8 cellular contexts compared by ENCODE assay signal in the genomic region with DNA sequence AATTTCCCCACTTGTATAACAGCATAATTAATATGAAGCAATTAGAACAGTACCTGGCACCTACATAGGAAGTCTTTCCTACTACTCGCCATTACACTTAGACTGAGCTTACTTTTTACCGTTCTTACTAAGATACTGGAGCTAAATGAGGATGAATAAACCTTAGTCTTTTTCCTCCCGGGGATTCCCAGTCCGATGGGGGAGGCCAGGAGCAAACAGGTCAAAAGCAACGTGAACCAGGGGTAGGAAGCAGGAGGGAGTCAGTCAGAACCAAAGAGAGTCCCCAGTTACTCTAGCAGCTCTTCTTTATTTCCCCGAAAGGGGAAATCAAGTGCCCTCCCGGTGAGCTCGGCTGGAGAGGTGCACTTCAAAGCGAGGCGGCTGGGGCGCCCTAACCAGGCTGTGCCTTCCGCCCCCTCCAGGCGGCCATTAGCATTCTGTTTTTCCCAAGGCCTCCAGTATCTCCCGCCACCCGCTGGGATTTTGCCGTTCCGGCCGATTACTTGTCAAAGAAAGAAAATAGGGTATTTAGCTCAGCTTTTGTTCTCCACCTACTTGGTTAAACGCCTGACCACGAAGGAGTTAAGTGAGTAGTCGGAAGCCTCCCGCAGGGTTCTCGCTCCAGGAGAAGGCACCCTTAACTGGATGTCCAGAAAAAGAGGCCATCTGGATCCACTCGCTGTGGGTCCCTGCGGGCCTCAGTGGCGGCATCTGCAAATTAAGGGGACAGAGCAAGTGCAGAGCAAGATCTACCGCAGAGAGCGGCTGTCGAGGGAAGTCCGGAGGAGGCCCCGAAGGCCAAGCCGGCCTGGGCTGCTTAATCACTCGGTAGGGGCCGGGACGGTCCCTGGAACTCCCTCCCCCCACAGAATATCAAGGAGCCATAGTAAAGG. TPM values are rescaled to one million over a fixed set of nuclear protein-coding genes. Genes with fewer than 3 reads are reported as not detected.
DNase-seq lines count a peak whose midpoint lies in the region; ATAC-seq, FAIRE-seq and TF ChIP-seq lines count a peak whose summit lies in the region.

No MANE protein-coding gene starts in this region.

- intact Hi-C loops in mucosa of descending colon (cut with DNase I, micrococcal nuclease): no loop called here

- H3K9me3 ChIP-seq in duodenal mucosa (ENCODE audit: control insufficient read depth in 1 of 2, low read length in 2 of 2): no peaks in the 10 kb centered on the region
- no peaks in the 10 kb centered on the region for H3K9me3 ChIP-seq in parathyroid adenoma (ENCODE audit: control insufficient read depth, low read length)
- no peaks in the 10 kb centered on the region for H3K9me3 ChIP-seq in mucosa of descending colon

- peak overlapping the region; percentile 16 to 43 for H3K4me3 ChIP-seq in duodenal mucosa (ENCODE audit: low read depth in 1 of 2, low read length in 2 of 2)
- no peak overlapping the region for H3K4me3 ChIP-seq in parathyroid adenoma (ENCODE audit: low read depth, low read length)
- H3K4me3 ChIP-seq in mucosa of descending colon: no peak overlapping the region

- peaks cover 0 to 17% of the 10 kb centered on the region in 2 donors for H3K4me1 ChIP-seq in duodenal mucosa (ENCODE audit: control insufficient read depth in 1 of 2, insufficient read depth in 2 of 2, low read length in 2 of 2)
- no peaks in the 10 kb centered on the region for H3K4me1 ChIP-seq in parathyroid adenoma
- no peaks in the 10 kb centered on the region for H3K4me1 ChIP-seq in mucosa of descending colon (ENCODE audit: low read depth)

- no peak for TF ChIP-seq CTCF in parathyroid adenoma (IDR thresholded peaks at IDR 0.05)
- TF ChIP-seq CTCF in mucosa of descending colon (IDR thresholded peaks at IDR 0.05): no peak

- H3K9ac ChIP-seq in duodenal mucosa (ENCODE audit: low read depth in 1 of 2, low read length in 2 of 2): no peak overlapping the region
- no peak overlapping the region for H3K9ac ChIP-seq in parathyroid adenoma

- H3K27ac ChIP-seq in duodenal mucosa (ENCODE audit: low read depth, low read length) (no peak overlapping the region), parathyroid adenoma (no peak overlapping the region)

- peak overlapping the region; percentile 15 for H3K4me2 ChIP-seq in parathyroid adenoma (ENCODE audit: low read length)

- H3K36me3 ChIP-seq in duodenal mucosa (ENCODE audit: control insufficient read depth in 1 of 2, insufficient read depth in 2 of 2, low read length in 2 of 2) (no peaks in the 10 kb centered on the region), parathyroid adenoma (ENCODE audit: control insufficient read depth, insufficient read depth, low read length) (no peaks in the 10 kb centered on the region), mucosa of descending colon (ENCODE audit: low read depth) (no peaks in the 10 kb centered on the region)

- no peaks in the 10 kb centered on the region for H3K79me2 ChIP-seq in parathyroid adenoma

- FAIRE-seq in frontal cortex (lab: Jason Lieb, UNC): no peak

- H3K27me3 ChIP-seq in duodenal mucosa (ENCODE audit: control insufficient read depth in 1 of 2, insufficient read depth in 2 of 2, low read length in 2 of 2): peaks cover 80 to 86% of the 10 kb centered on the region in 2 donors
- peaks cover 6% of the 10 kb centered on the region for H3K27me3 ChIP-seq in parathyroid adenoma (ENCODE audit: control insufficient read depth, insufficient read depth, low read length)

- peak overlapping the region; percentile 7 for H2AFZ ChIP-seq in parathyroid adenoma

- DNase-seq in NCI-H748 (lab: John Stamatoyannopoulos, UW; ENCODE audit: unreplicated experiment) (peak; percentile 38), NCI-H748 treated with DMSO at 0.1 percent for 48 hours (lab: John Stamatoyannopoulos, UW) (no peak), frontal cortex (ENCODE audit: low spot score in 2 of 2) (no peak), mucosa of descending colon (no peak)
- no peak for DNase-seq in stimulated activated CD4-positive, alpha-beta T cell treated with anti-CD3 and anti-CD28 coated beads, Interleukin-2, amount 100 ng/mL, for 48 hours

- peak; percentile 5; the same call in 1 of the 2 replicates for TF ChIP-seq RAD21 in Ishikawa (IDR thresholded peaks at IDR 0.05; ENCODE audit: low read depth)

- no peak for TF ChIP-seq EP300 in Ishikawa (IDR thresholded peaks at IDR 0.05; ENCODE audit: borderline replicate concordance)

- no peak for ATAC-seq in mucosa of descending colon

TF ChIP-seq in Ishikawa, 13 proteins besides CTCF, POLR2A, EP300 and RAD21:
- TF ChIP-seq TAF1 (IDR thresholded peaks at IDR 0.05; ENCODE audit: low read depth) (no peak), ZBTB7A (IDR thresholded peaks at IDR 0.05; ENCODE audit: low read depth) (no peak), CEBPB (IDR thresholded peaks at IDR 0.05) (no peak), YY1 (IDR thresholded peaks at IDR 0.05; ENCODE audit: low read depth) (peak; percentile 57), EGR1 (IDR thresholded peaks at IDR 0.05) (no peak), TCF12 (IDR thresholded peaks at IDR 0.05; ENCODE audit: low read depth) (0 out of 2 replicates have a peak, but pooled peaks have one; percentile 29), NFIC (IDR thresholded peaks at IDR 0.05) (no peak)
- TF ChIP-seq, protein P1, sequence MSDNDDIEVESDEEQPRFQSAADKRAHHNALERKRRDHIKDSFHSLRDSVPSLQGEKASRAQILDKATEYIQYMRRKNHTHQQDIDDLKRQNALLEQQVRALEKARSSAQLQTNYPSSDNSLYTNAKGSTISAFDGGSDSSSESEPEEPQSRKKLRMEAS (IDR thresholded peaks at IDR 0.05): no peak
- TF ChIP-seq, protein P2, sequence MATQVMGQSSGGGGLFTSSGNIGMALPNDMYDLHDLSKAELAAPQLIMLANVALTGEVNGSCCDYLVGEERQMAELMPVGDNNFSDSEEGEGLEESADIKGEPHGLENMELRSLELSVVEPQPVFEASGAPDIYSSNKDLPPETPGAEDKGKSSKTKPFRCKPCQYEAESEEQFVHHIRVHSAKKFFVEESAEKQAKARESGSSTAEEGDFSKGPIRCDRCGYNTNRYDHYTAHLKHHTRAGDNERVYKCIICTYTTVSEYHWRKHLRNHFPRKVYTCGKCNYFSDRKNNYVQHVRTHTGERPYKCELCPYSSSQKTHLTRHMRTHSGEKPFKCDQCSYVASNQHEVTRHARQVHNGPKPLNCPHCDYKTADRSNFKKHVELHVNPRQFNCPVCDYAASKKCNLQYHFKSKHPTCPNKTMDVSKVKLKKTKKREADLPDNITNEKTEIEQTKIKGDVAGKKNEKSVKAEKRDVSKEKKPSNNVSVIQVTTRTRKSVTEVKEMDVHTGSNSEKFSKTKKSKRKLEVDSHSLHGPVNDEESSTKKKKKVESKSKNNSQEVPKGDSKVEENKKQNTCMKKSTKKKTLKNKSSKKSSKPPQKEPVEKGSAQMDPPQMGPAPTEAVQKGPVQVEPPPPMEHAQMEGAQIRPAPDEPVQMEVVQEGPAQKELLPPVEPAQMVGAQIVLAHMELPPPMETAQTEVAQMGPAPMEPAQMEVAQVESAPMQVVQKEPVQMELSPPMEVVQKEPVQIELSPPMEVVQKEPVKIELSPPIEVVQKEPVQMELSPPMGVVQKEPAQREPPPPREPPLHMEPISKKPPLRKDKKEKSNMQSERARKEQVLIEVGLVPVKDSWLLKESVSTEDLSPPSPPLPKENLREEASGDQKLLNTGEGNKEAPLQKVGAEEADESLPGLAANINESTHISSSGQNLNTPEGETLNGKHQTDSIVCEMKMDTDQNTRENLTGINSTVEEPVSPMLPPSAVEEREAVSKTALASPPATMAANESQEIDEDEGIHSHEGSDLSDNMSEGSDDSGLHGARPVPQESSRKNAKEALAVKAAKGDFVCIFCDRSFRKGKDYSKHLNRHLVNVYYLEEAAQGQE (IDR thresholded peaks at IDR 0.05; ENCODE audit: low read depth): no peak
- TF ChIP-seq, protein P3, sequence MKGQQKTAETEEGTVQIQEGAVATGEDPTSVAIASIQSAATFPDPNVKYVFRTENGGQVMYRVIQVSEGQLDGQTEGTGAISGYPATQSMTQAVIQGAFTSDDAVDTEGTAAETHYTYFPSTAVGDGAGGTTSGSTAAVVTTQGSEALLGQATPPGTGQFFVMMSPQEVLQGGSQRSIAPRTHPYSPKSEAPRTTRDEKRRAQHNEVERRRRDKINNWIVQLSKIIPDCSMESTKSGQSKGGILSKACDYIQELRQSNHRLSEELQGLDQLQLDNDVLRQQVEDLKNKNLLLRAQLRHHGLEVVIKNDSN (IDR thresholded peaks at IDR 0.05): no peak

RNA-seq across cellular contexts. Expression of a gene that starts 6.3 kb away (rescaled TPM):
- total RNA-seq in frontal cortex: 6.9 TPM
- total RNA-seq in mucosa of descending colon: under 1 TPM in 2 of 3 donors, not detected in 1; 0.32 to 0.46 TPM

Comparison
In these comparisons a context has a peak if more than half of its experiments do, and no peak if none do; other contexts are left out.
1. H3K4me3 ChIP-seq: peak in duodenal mucosa (2 of 2); none in parathyroid adenoma (single experiment) and mucosa of descending colon (single experiment).